Comparison of ENCODE assay signal across 1 cellular context in the genomic region with DNA sequence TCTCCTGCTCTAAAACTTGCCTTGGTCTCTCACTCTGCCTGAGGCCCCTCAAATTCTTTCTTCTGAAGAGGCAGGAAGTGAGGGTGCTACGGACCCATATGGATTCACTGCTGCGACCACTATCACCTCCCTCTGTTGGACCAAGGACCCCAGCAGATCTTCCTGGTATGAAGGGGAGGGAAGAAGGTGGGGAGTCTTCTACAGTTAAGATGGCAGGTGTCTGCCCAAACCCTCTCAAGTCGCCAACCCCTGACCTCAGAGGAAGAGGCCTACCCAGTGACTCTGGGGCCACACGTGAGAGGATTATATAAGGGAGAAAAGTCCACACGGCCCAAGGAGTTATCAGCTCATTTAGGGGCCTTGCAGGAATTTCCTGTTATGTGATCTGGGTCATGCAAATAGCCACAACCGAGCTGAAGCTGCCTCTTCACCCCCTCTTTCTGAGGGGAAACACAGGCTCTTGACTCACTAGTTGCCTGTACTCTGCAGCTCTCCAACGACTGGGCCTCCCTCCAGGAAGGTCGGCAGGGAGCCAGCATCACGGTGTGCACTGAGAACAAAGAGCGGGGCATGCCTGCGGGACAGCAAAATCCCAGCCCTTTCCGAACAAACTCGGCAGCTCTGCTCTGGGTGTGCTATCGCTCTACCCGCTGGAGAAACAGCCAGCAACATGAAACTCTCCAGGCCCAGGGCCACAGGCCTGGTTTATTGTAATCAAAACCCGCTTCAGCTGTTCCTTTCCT.
TF ChIP-seq lines count a peak whose summit lies in the region.

No MANE protein-coding gene starts in this region.

TF ChIP-seq in HEK293, 187 proteins besides CTCF, POLR2A, EP300 and RAD21 (continued from another document):
- TF ChIP-seq, protein P1, sequence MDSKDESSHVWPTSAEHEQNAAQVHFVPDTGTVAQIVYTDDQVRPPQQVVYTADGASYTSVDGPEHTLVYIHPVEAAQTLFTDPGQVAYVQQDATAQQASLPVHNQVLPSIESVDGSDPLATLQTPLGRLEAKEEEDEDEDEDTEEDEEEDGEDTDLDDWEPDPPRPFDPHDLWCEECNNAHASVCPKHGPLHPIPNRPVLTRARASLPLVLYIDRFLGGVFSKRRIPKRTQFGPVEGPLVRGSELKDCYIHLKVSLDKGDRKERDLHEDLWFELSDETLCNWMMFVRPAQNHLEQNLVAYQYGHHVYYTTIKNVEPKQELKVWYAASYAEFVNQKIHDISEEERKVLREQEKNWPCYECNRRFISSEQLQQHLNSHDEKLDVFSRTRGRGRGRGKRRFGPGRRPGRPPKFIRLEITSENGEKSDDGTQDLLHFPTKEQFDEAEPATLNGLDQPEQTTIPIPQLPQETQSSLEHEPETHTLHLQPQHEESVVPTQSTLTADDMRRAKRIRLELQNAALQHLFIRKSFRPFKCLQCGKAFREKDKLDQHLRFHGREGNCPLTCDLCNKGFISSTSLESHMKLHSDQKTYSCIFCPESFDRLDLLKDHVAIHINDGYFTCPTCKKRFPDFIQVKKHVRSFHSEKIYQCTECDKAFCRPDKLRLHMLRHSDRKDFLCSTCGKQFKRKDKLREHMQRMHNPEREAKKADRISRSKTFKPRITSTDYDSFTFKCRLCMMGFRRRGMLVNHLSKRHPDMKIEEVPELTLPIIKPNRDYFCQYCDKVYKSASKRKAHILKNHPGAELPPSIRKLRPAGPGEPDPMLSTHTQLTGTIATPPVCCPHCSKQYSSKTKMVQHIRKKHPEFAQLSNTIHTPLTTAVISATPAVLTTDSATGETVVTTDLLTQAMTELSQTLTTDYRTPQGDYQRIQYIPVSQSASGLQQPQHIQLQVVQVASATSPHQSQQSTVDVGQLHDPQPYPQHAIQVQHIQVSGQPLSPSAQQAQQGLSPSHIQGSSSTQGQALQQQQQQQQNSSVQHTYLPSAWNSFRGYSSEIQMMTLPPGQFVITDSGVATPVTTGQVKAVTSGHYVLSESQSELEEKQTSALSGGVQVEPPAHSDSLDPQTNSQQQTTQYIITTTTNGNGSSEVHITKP (tag by site-specific recombination; IDR thresholded peaks at IDR 0.05) = no peak
- TF ChIP-seq ZNF600 (tag by site-specific recombination; IDR thresholded peaks at IDR 0.05) (peak; percentile 39; the same call in 1 of the 2 replicates), ZNF76 (tag by site-specific recombination; IDR thresholded peaks at IDR 0.05; ENCODE audit: borderline replicate concordance, low read depth) (no peak), ZIC2 (tag by site-specific recombination; IDR thresholded peaks at IDR 0.05) (peak; percentile 91), REPIN1 (tag by site-specific recombination; IDR thresholded peaks at IDR 0.05; ENCODE audit: low read depth) (no peak), ZNF660 (tag by site-specific recombination; IDR thresholded peaks at IDR 0.05) (peak; percentile 75; the same call in 1 of the 2 replicates), GLIS1 (tag by site-specific recombination; IDR thresholded peaks at IDR 0.05) (peak; percentile 48), ZNF324 (tag by site-specific recombination; IDR thresholded peaks at IDR 0.05) (no peak), SCRT2 (tag by site-specific recombination; IDR thresholded peaks at IDR 0.05) (peak; percentile 62), ZNF157 (tag by site-specific recombination; IDR thresholded peaks at IDR 0.05) (no peak)
- TF ChIP-seq, protein P2, sequence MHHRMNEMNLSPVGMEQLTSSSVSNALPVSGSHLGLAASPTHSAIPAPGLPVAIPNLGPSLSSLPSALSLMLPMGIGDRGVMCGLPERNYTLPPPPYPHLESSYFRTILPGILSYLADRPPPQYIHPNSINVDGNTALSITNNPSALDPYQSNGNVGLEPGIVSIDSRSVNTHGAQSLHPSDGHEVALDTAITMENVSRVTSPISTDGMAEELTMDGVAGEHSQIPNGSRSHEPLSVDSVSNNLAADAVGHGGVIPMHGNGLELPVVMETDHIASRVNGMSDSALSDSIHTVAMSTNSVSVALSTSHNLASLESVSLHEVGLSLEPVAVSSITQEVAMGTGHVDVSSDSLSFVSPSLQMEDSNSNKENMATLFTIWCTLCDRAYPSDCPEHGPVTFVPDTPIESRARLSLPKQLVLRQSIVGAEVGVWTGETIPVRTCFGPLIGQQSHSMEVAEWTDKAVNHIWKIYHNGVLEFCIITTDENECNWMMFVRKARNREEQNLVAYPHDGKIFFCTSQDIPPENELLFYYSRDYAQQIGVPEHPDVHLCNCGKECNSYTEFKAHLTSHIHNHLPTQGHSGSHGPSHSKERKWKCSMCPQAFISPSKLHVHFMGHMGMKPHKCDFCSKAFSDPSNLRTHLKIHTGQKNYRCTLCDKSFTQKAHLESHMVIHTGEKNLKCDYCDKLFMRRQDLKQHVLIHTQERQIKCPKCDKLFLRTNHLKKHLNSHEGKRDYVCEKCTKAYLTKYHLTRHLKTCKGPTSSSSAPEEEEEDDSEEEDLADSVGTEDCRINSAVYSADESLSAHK (tag by site-specific recombination; IDR thresholded peaks at IDR 0.05) = no peak
TF ChIP-seq in HEK293: peak in this region for 9.
